In the genomic region with DNA sequence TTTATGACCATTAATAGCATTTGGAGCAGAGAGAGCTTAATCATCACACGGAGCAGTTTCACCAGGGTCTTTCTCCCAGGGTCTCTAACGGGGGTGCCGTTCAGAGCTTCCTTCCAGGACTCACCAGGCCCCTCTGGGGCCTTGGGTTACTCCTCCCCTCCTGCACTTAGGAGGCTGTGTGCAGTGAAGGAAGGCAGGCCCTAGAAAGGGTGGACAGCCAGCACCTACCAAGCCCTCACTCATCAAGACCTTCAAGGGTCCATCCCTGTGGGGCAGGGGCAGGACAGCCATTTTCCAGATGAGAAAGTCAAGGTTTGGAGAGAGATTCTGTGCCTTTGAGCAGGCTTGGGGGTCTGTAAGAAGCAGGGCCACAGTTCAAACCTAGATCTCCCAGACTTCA, we compare ENCODE assay signal across 14 cellular contexts.
A peak's percentile ranks its signal among the peaks of the same experiment; 100 is the strongest.
DNase-seq lines count a peak whose midpoint lies in the region; ATAC-seq and TF ChIP-seq lines count a peak whose summit lies in the region.
"Had no signal": no experiment of that assay in that cellular context is flagged by ENCODE, and none has a peak within 500 bp of the region (broad histone marks: within the 10 kb centered on the region; RNA-seq: fewer than 3 reads in every experiment).

No MANE protein-coding gene starts in this region.

- no peak overlapping the region for H3K27ac ChIP-seq in mammary epithelial cell (ENCODE audit: insufficient read depth, low read depth, low read length)
- no peak overlapping the region for H3K27ac ChIP-seq in prostate gland
- H3K27ac ChIP-seq: C4-2B, GM23248 had no signal

- H3K36me3 ChIP-seq in mammary epithelial cell (ENCODE audit: insufficient read depth, low read length) (no peaks in the 10 kb centered on the region), prostate gland (no peaks in the 10 kb centered on the region)
- H3K36me3 ChIP-seq: BE2C had no signal

- H3K27me3 ChIP-seq in mammary epithelial cell (ENCODE audit: insufficient read depth, low read length), result no peaks in the 10 kb centered on the region
- no peaks in the 10 kb centered on the region for H3K27me3 ChIP-seq in prostate gland (replicated peaks; ENCODE audit: insufficient read depth)
- H3K27me3 ChIP-seq: BE2C had no signal

- ATAC-seq in HG02571 (IDR thresholded peaks at IDR 0.05; ENCODE audit: unreplicated experiment), result no peak
- ATAC-seq: GM12878, HCT116 had no signal

- H3K9me3 ChIP-seq in mammary epithelial cell (replicated peaks; ENCODE audit: insufficient read depth, low read length) (no peaks in the 10 kb centered on the region), prostate gland (no peaks in the 10 kb centered on the region)
- H3K9me3 ChIP-seq: BE2C had no signal

- intact Hi-C loops in mammary epithelial cell (cut with micrococcal nuclease), result no loop called here
- intact Hi-C loops in MCF 10A (cut with micrococcal nuclease), result no loop called here
- intact Hi-C loops in posterior vena cava (cut with DNase I), result no loop called here
- intact Hi-C loops in prostate gland (cut with DNase I), result no loop called here

- no peaks in the 10 kb centered on the region for H3K4me1 ChIP-seq in mammary epithelial cell (ENCODE audit: insufficient read depth, low read length)
- H3K4me1 ChIP-seq in prostate gland (replicated peaks), result no peaks in the 10 kb centered on the region
- H3K4me1 ChIP-seq: BE2C had no signal

- H3K4me1 Mint-ChIP-seq in MCF 10A (ENCODE audit: insufficient read depth, unreplicated experiment), result no peaks in the 10 kb centered on the region
- no peaks in the 10 kb centered on the region for H3K4me1 Mint-ChIP-seq in chondrocyte (ENCODE audit: low read depth)

- H3K9ac ChIP-seq in mammary epithelial cell (ENCODE audit: insufficient read depth, low read length), result peak overlapping the region; percentile 8
- H3K9ac ChIP-seq: GM23248 had no signal

- H3K4me3 ChIP-seq in mammary epithelial cell (replicated peaks in 1 of 3; ENCODE audit: insufficient read depth in 1 of 3, low read depth in 2 of 3, low read length in 3 of 3) (no peak overlapping the region), prostate gland (no peak overlapping the region)
- H3K4me3 ChIP-seq: GM12878, GM23248 had no signal

- no peak for TF ChIP-seq POLR2A in prostate gland (IDR thresholded peaks at IDR 0.05)

- H2AFZ ChIP-seq in mammary epithelial cell (ENCODE audit: low read depth, low read length), result no peak overlapping the region
- H2AFZ ChIP-seq: GM23248 had no signal

- H4K20me1 ChIP-seq in mammary epithelial cell (ENCODE audit: insufficient read depth, low read length), result no peaks in the 10 kb centered on the region

- no peak for DNase-seq in mammary epithelial cell
- no peak for DNase-seq in MCF 10A (ENCODE audit: unreplicated experiment)
- peak; percentile 29 for DNase-seq in chondrocyte (ENCODE audit: low spot score)
- DNase-seq in posterior vena cava (ENCODE audit: low spot score), result peak; percentile 72
- DNase-seq in Ammon's horn (ENCODE audit: low spot score), result no peak
- DNase-seq in prostate gland (ENCODE audit: low spot score), result no peak
- DNase-seq: BE2C; CD4-positive, alpha-beta memory T cell; DMS79; GM23248 had no signal

- dilution Hi-C loops in mammary epithelial cell (cut with HindIII; ENCODE audit: low sequenced_read_pairs), result no loop called here

- no peaks in the 10 kb centered on the region for H3K27me3 Mint-ChIP-seq in MCF 10A (ENCODE audit: insufficient read depth, unreplicated experiment)
- no peaks in the 10 kb centered on the region for H3K27me3 Mint-ChIP-seq in chondrocyte (ENCODE audit: low read depth)
- H3K27me3 Mint-ChIP-seq: CD4-positive, alpha-beta memory T cell had no signal

- POLR2A ChIA-PET in MCF 10A (lab: Yijun Ruan, JAX), result no interaction called here

- 65% methylated on average over 3 of the region's 3 CpGs for WGBS in mammary epithelial cell (ENCODE audit: low coverage, missing lambda C conversion rate)
- WGBS in prostate gland, result 76% methylated on average over 3 of the region's 3 CpGs

- TF ChIP-seq CTCF in mammary epithelial cell (conservative IDR thresholded peaks at IDR 0.05 in 1 of 2, IDR thresholded peaks at IDR 0.05 in 1 of 2; ENCODE audit: extremely low read depth in 1 of 2, insufficient read depth in 1 of 2, low read depth in 1 of 2, low read length in 2 of 2) (no peak), MCF 10A (IDR thresholded peaks at IDR 0.05; ENCODE audit: unreplicated experiment) (no peak), chondrocyte (IDR thresholded peaks at IDR 0.05) (no peak), prostate gland (IDR thresholded peaks at IDR 0.05) (no peak)

- H3K4me3 Mint-ChIP-seq in MCF 10A (ENCODE audit: unreplicated experiment) (no peak overlapping the region), chondrocyte (ENCODE audit: unreplicated experiment) (no peak overlapping the region)
- H3K4me3 Mint-ChIP-seq: CD4-positive, alpha-beta memory T cell had no signal

- H3K27ac Mint-ChIP-seq in MCF 10A (ENCODE audit: low read depth, unreplicated experiment) (no peak overlapping the region), chondrocyte (ENCODE audit: unreplicated experiment) (no peak overlapping the region)
- H3K27ac Mint-ChIP-seq: CD4-positive, alpha-beta memory T cell had no signal

- CTCF ChIA-PET in mammary epithelial cell (lab: Charles Lee; ENCODE audit: low non-redundant PET), result no interaction called here
- CTCF ChIA-PET in MCF 10A (lab: Yijun Ruan, JAX), result no interaction called here

- H3K36me3 Mint-ChIP-seq in MCF 10A (ENCODE audit: insufficient read depth, unreplicated experiment) (peaks cover 6% of the 10 kb centered on the region), chondrocyte (ENCODE audit: low read depth) (peaks cover 1% of the 10 kb centered on the region)
- H3K36me3 Mint-ChIP-seq: CD4-positive, alpha-beta memory T cell had no signal

- in situ Hi-C loops in mammary epithelial cell (cut with MboI; ENCODE audit: low sequenced_read_pairs in 2 of 2), result no loop called here

- no peaks in the 10 kb centered on the region for H3K9me3 Mint-ChIP-seq in MCF 10A (ENCODE audit: unreplicated experiment)
- H3K9me3 Mint-ChIP-seq in chondrocyte (ENCODE audit: low read depth), result no peaks in the 10 kb centered on the region
- H3K9me3 Mint-ChIP-seq: CD4-positive, alpha-beta memory T cell had no signal

- BruUV-seq in mammary epithelial cell (replicated peaks; lab: Mats Ljungman, UMichigan) (no TSS peak), MCF 10A (replicated peaks; lab: Mats Ljungman, UMichigan) (no TSS peak)

- no peak overlapping the region for H3K4me2 ChIP-seq in mammary epithelial cell (ENCODE audit: insufficient read depth, low read depth, low read length)

- H3K79me2 ChIP-seq in mammary epithelial cell (ENCODE audit: insufficient read depth, low read length), result no peaks in the 10 kb centered on the region

Comparison
In these comparisons a context has a peak if more than half of its experiments do, and no peak if none do; other contexts are left out.
1. DNase-seq: peak in chondrocyte (single experiment) and posterior vena cava (single experiment); none in mammary epithelial cell (single experiment), MCF 10A (single experiment), Ammon's horn (single experiment) and prostate gland (single experiment).